Comparison of ENCODE assay signal across 10 cellular contexts in genomic region chr3:40690696-40691597, GRCh38.
A peak's percentile ranks its signal among the peaks of the same experiment; 100 is the strongest.
DNase-seq lines count a peak whose midpoint lies in the region; ATAC-seq and TF ChIP-seq lines count a peak whose summit lies in the region.
"Had no signal": no experiment of that assay in that cellular context is flagged by ENCODE, and none has a peak within 500 bp of the region (broad histone marks: within the 10 kb centered on the region; RNA-seq: fewer than 3 reads in every experiment).

No MANE protein-coding gene starts in this region.

- peak overlapping the region; percentile 41 for H3K4me3 ChIP-seq in coronary artery
- no peak overlapping the region for H3K4me3 ChIP-seq in lower lobe of right lung
- H3K4me3 ChIP-seq in stomach: no peak overlapping the region

- peak; percentile 86 to 91 for ATAC-seq in lower lobe of right lung
- no peak for ATAC-seq in HG02852 (IDR thresholded peaks at IDR 0.05; ENCODE audit: unreplicated experiment)
- ATAC-seq: activated naive CD8-positive, alpha-beta T cell treated with anti-CD3 and anti-CD28 coated beads, Interleukin-2, amount 50 U/mL, for 24 hours had no signal

- intact Hi-C loops in lower lobe of right lung (cut with DNase I) (no loop called here), stomach (cut with DNase I; ENCODE audit: low total_unique reads) (no loop called here)

- 17 to 37% (median 26%) methylated on average over 12 of the region's 12 CpGs for WGBS in stomach, 5 donors

- H3K27me3 ChIP-seq in lower lobe of right lung (ENCODE audit: low read depth) (no peaks in the 10 kb centered on the region), stomach (no peaks in the 10 kb centered on the region)

- H3K27ac ChIP-seq in coronary artery (peak overlapping the region; percentile 62 to 86), lower lobe of right lung (peak overlapping the region; percentile 39), stomach (peak overlapping the region; percentile 24 to 70 (median 63))

- no peak for TF ChIP-seq POLR2A in stomach (IDR thresholded peaks at IDR 0.05)

- TF ChIP-seq CTCF in coronary artery (IDR thresholded peaks at IDR 0.05): no peak
- TF ChIP-seq CTCF in lower lobe of right lung (IDR thresholded peaks at IDR 0.05): no peak
- TF ChIP-seq CTCF in stomach (IDR thresholded peaks at IDR 0.05): no peak

- DNase-seq in NCI-H1092 (lab: John Stamatoyannopoulos, UW) (peak; percentile 72), coronary artery (ENCODE audit: low spot score) (peak; percentile 89), lower lobe of right lung (peak; percentile 75), stomach (peak; percentile 88), SHP77 treated with DMSO at 0.1 percent for 48 hours (lab: John Stamatoyannopoulos, UW) (no peak), NCI-H524 (lab: John Stamatoyannopoulos, UW) (no peak)
- no peak for DNase-seq in activated effector memory CD4-positive, alpha-beta T cell treated with Interleukin-2 at 50 U/mL for 16 hours
- DNase-seq: activated CD4-positive, alpha-beta T cell treated with anti-CD3 and anti-CD28 coated beads, Interleukin-2, amount 50 U/mL, for 1 hour; activated naive CD8-positive, alpha-beta T cell treated with anti-CD3 and anti-CD28 coated beads, Interleukin-2, amount 50 U/mL, for 24 hours had no signal

- H3K36me3 ChIP-seq in lower lobe of right lung: no peaks in the 10 kb centered on the region
- no peaks in the 10 kb centered on the region for H3K36me3 ChIP-seq in stomach

- H3K4me1 ChIP-seq in lower lobe of right lung: peaks cover 43% of the 10 kb centered on the region
- H3K4me1 ChIP-seq in stomach: peaks cover 21 to 28% (median 26%) of the 10 kb centered on the region in 4 donors

- no peaks in the 10 kb centered on the region for H3K9me3 ChIP-seq in lower lobe of right lung
- no peaks in the 10 kb centered on the region for H3K9me3 ChIP-seq in stomach

- TF ChIP-seq EP300 in stomach (IDR thresholded peaks at IDR 0.05): no peak

Comparison
In these comparisons a context has a peak if more than half of its experiments do, and no peak if none do; other contexts are left out.
1. DNase-seq: peak in NCI-H1092 (single experiment), coronary artery (single experiment), lower lobe of right lung (single experiment) and stomach (single experiment); none in SHP77 treated with DMSO at 0.1 percent for 48 hours (single experiment), activated effector memory CD4-positive, alpha-beta T cell treated with Interleukin-2 at 50 U/mL for 16 hours (single experiment) and NCI-H524 (0 of 2).
2. Peak in every context shown above with its lines, with median percentiles within 50 percentile points of each other: H3K27ac ChIP-seq.